In genomic region chr17:60398227-60398959, GRCh38 we compare ENCODE assay signal across 9 cellular contexts. TPM values are rescaled to one million over a fixed set of nuclear protein-coding genes. Genes with fewer than 3 reads are reported as not detected.
DNase-seq lines count a peak whose midpoint lies in the region; ATAC-seq, FAIRE-seq and TF ChIP-seq lines count a peak whose summit lies in the region.
"Had no signal": no experiment of that assay in that cellular context is flagged by ENCODE, and none has a peak within 500 bp of the region (broad histone marks: within the 10 kb centered on the region; RNA-seq: fewer than 3 reads in every experiment).

No MANE protein-coding gene starts in this region.

- DNase-seq in GM12891 (ENCODE audit: insufficient read length, low spot score): no peak
- DNase-seq in NOMO-1 (lab: John Stamatoyannopoulos, UW; ENCODE audit: unreplicated experiment in 2 of 2): peak; percentile 88 to 96
- DNase-seq in immature natural killer cell: peak; percentile 8 to 38 (median 17)
- DNase-seq in D721Med (ENCODE audit: insufficient read length, low spot score): no peak
- DNase-seq in effector CD8-positive, alpha-beta T cell (lab: John Stamatoyannopoulos, UW): no peak
- DNase-seq in NCI-H187 treated with DMSO at 0.1 percent for 48 hours (lab: John Stamatoyannopoulos, UW): no peak
- DNase-seq in ACHN: no peak

- no peak for TF ChIP-seq CTCF in D721Med (IDR thresholded peaks at IDR 0.05; ENCODE audit: insufficient read depth, missing control alignments)

- peak overlapping the region in 2 of 5 donors; percentile 3 to 13 for H3K4me3 Mint-ChIP-seq in immature natural killer cell
- H3K4me3 Mint-ChIP-seq: neural crest cell had no signal

- peaks cover 7 to 8% of the 10 kb centered on the region in 2 donors for H3K4me1 Mint-ChIP-seq in immature natural killer cell

- in situ Hi-C loops in ACHN (cut with HindIII; ENCODE audit: low pct_ligation_motif_present, low pct_unique_long_range_greater_than_20kb, low sequenced_read_pairs): no loop called here

- FAIRE-seq in GM12891 (lab: Jason Lieb, UNC) (peak; percentile 69), D721Med (lab: Jason Lieb, UNC) (no peak)

- no peak for TF ChIP-seq POLR2A in GM12891 (IDR thresholded peaks at IDR 0.05; ENCODE audit: low read depth, low read length)

- H3K36me3 Mint-ChIP-seq in immature natural killer cell: no peaks in the 10 kb centered on the region

- H3K27ac Mint-ChIP-seq in immature natural killer cell: peak overlapping the region; percentile 9 to 83 (median 70)

- no peaks in the 10 kb centered on the region for H3K9me3 Mint-ChIP-seq in immature natural killer cell
- H3K9me3 Mint-ChIP-seq: neural crest cell had no signal

- H3K27me3 Mint-ChIP-seq in immature natural killer cell (ENCODE audit: low read depth in 3 of 3): no peaks in the 10 kb centered on the region

- peak; percentile 58 for ATAC-seq in GM21723 (IDR thresholded peaks at IDR 0.05; ENCODE audit: unreplicated experiment)

TF ChIP-seq in GM12891, 5 proteins besides CTCF, POLR2A, EP300 and RAD21:
- no peak for TF ChIP-seq POU2F2 (IDR thresholded peaks at IDR 0.05; ENCODE audit: low read depth, low read length)
- TF ChIP-seq SPI1 (IDR thresholded peaks at IDR 0.05; ENCODE audit: low read depth, low read length): peak; percentile 77

RNA-seq across cellular contexts. Expression of gene USP32, which starts 6.5 kb away (rescaled TPM):
- polyA plus RNA-seq in GM12891 (2012; ENCODE audit: low read depth, missing spikeins): 17.0 TPM
- 1 to 10 TPM; 4.5 to 8.1 (median 5.5) TPM for polyA plus RNA-seq in immature natural killer cell

RNA-seq across cellular contexts. Expression of gene CHCT1, which starts 23.9 kb away (rescaled TPM):
- 0.47 TPM for polyA plus RNA-seq in GM12891 (2012; ENCODE audit: low read depth, missing spikeins)
- not detected for polyA plus RNA-seq in immature natural killer cell

Comparison
In these comparisons a context has a peak if more than half of its experiments do, and no peak if none do; other contexts are left out.
1. DNase-seq: peak in NOMO-1 (2 of 2) and immature natural killer cell (3 of 3); none in GM12891 (single experiment), D721Med (single experiment), effector CD8-positive, alpha-beta T cell (single experiment), NCI-H187 treated with DMSO at 0.1 percent for 48 hours (single experiment) and ACHN (single experiment).